ENCODE assay signal across 34 cellular contexts in genomic region chr4:170110290-170110672, GRCh38. TPM values are rescaled to one million over a fixed set of nuclear protein-coding genes. Genes with fewer than 3 reads are reported as not detected.
A peak's percentile ranks its signal among the peaks of the same experiment; 100 is the strongest.
DNase-seq lines count a peak whose midpoint lies in the region; ATAC-seq and TF ChIP-seq lines count a peak whose summit lies in the region.
"Had no signal": no experiment of that assay in that cellular context is flagged by ENCODE, and none has a peak within 500 bp of the region (broad histone marks: within the 10 kb centered on the region; RNA-seq: fewer than 3 reads in every experiment).

No MANE protein-coding gene starts in this region.

- H4K91ac ChIP-seq in H9 (ENCODE audit: insufficient read length, low read depth, low read length) = no peak overlapping the region

- no peaks in the 10 kb centered on the region for H3K36me3 ChIP-seq in smooth muscle cell (ENCODE audit: low read depth)
- H3K36me3 ChIP-seq: ascending aorta, heart left ventricle, neutrophil, right lobe of liver, stomach, tibial artery had no signal

- H3K9me3 Mint-ChIP-seq in H9 = no peaks in the 10 kb centered on the region; a peak in 1 of 5 replicates
- H3K9me3 Mint-ChIP-seq in activated naive CD4-positive, alpha-beta T cell treated with anti-CD3 and anti-CD28 coated beads for 36 hours = no peaks in the 10 kb centered on the region
- H3K9me3 Mint-ChIP-seq: activated CD4-positive, alpha-beta T cell treated with anti-CD3 and anti-CD28 coated beads, Interleukin-2, amount 10 ng/mL, durations not matched to agents 7 days and 5 days; activated naive CD8-positive, alpha-beta T cell treated with anti-CD3 and anti-CD28 coated beads, Interleukin-2, amount 10 ng/mL, durations not matched to agents 7 days and 5 days; activated T-cell treated with anti-CD3 and anti-CD28 coated beads, Interleukin-2, amount 50 U/mL, for 24 hours; CD8-positive, alpha-beta memory T cell had no signal

- no peak overlapping the region for H2BK5ac ChIP-seq in H9 (ENCODE audit: insufficient read length, low read length)

- H2BK12ac ChIP-seq in H9 (ENCODE audit: insufficient read length, low read depth, low read length) = no peak overlapping the region

- no peaks in the 10 kb centered on the region for H3F3A ChIP-seq in smooth muscle cell (ENCODE audit: low read depth)

- H3K4me1 ChIP-seq in H9 (ENCODE audit: insufficient read depth, low read length) (peaks cover 3% of the 10 kb centered on the region; the same call in 1 of the 2 replicates), smooth muscle cell (ENCODE audit: low read depth) (peaks cover 21% of the 10 kb centered on the region)
- H3K4me1 ChIP-seq: ascending aorta, heart left ventricle, right lobe of liver, stomach, tibial artery had no signal

- H3K27me3 ChIP-seq in H9 (ENCODE audit: insufficient read depth, low read length) (no peaks in the 10 kb centered on the region), smooth muscle cell (ENCODE audit: low read depth) (no peaks in the 10 kb centered on the region)
- H3K27me3 ChIP-seq: ascending aorta, right lobe of liver, stomach, tibial artery had no signal

- H3K4ac ChIP-seq in H9 (ENCODE audit: low read depth, low read length) = no peak overlapping the region

- WGBS in H9 (ENCODE audit: extremely low coverage, insufficient read length, low lambda C conversion rate) = no CpG with 5 or more reads among the region's 5 CpGs
- WGBS in smooth muscle cell (ENCODE audit: low lambda C conversion rate) = 38% methylated on average over 5 of the region's 5 CpGs

- no peak overlapping the region for H4K8ac ChIP-seq in H9 (replicated peaks; ENCODE audit: insufficient read length, low read depth, low read length)

- no peaks in the 10 kb centered on the region for H3K9me3 ChIP-seq in H9 (ENCODE audit: control insufficient read depth, low read depth, low read length)
- H3K9me3 ChIP-seq in smooth muscle cell (replicated peaks; ENCODE audit: low read depth) = no peaks in the 10 kb centered on the region
- H3K9me3 ChIP-seq: ascending aorta, heart left ventricle, neutrophil, right lobe of liver, stomach, tibial artery had no signal

- H3K56ac ChIP-seq in H9 (ENCODE audit: insufficient read length, low read depth, low read length) = no peak overlapping the region

- H2AFZ ChIP-seq in H9 (ENCODE audit: low read length) = no peak overlapping the region
- peak overlapping the region; percentile 71 for H2AFZ ChIP-seq in smooth muscle cell (ENCODE audit: low read depth)

- H2BK15ac ChIP-seq in H9 (ENCODE audit: low read depth, low read length) = no peak overlapping the region

- no peaks in the 10 kb centered on the region for H3K23me2 ChIP-seq in H9 (ENCODE audit: insufficient read length, low read depth, low read length, poor library complexity, severe bottlenecking)

- H2BK20ac ChIP-seq in H9 (ENCODE audit: low read depth, low read length, poor library complexity, severe bottlenecking) = no peak overlapping the region

- intact Hi-C loops in activated naive CD4-positive, alpha-beta T cell treated with anti-CD3 and anti-CD28 coated beads for 36 hours (cut with micrococcal nuclease) = no loop called here

- no peak for ATAC-seq in GM19395 (IDR thresholded peaks at IDR 0.05; ENCODE audit: unreplicated experiment)
- ATAC-seq: HCT116, left colon, right lobe of liver had no signal

- DNase-seq in H9 = no peak
- peak; percentile 34 for DNase-seq in iPS-NIHi7 (ENCODE audit: extremely low spot score)
- no peak for DNase-seq in smooth muscle cell (lab: John Stamatoyannopoulos, UW; ENCODE audit: unreplicated experiment)
- DNase-seq in NCI-H2107 (lab: John Stamatoyannopoulos, UW) = no peak
- DNase-seq in stimulated activated naive CD4-positive, alpha-beta T cell (lab: John Stamatoyannopoulos, UW) = no peak
- no peak for DNase-seq in activated naive CD4-positive, alpha-beta T cell treated with anti-CD3 and anti-CD28 coated beads for 36 hours
- DNase-seq: activated CD4-positive, alpha-beta T cell treated with anti-CD3 and anti-CD28 coated beads, Interleukin-2, amount 10 ng/mL, durations not matched to agents 7 days and 5 days; activated gamma-delta T cell; activated naive CD8-positive, alpha-beta T cell treated with anti-CD3 and anti-CD28 coated beads, Interleukin-2, amount 10 ng/mL, durations not matched to agents 7 days and 5 days; activated T-cell treated with anti-CD3 and anti-CD28 coated beads, Interleukin-2, amount 50 U/mL, for 24 hours; CD8-positive, alpha-beta memory T cell; central memory CD4-positive, alpha-beta T cell; DMS153; heart left ventricle; Kasumi-1; left colon; NCI-H1417 treated with DMSO at 0.1 percent for 48 hours; NCI-H2081 treated with DMSO at 0.1 percent for 48 hours; NCI-H345; NCI-H774; right lobe of liver; SIG-M5; stimulated activated CD4-positive, alpha-beta T cell treated with anti-CD3 and anti-CD28 coated beads, Interleukin-12 subunit alpha, Interleukin-12 subunit beta, amount 100 ng/mL, for 4 hours; stimulated activated CD4-positive, alpha-beta T cell treated with anti-CD3 and anti-CD28 coated beads, Interleukin-2, amount 100 ng/mL, for 48 hours; stomach; SW 1271; tibial artery had no signal

- no peak overlapping the region for H3K4me2 ChIP-seq in H9 (ENCODE audit: insufficient read depth, insufficient read length, low read length)
- H3K4me2 ChIP-seq in smooth muscle cell = peak overlapping the region; percentile 75

- H3K4me1 Mint-ChIP-seq in H9 = peaks cover 42 to 47% of the 10 kb centered on the region in 2 experiments
- H3K4me1 Mint-ChIP-seq in activated naive CD4-positive, alpha-beta T cell treated with anti-CD3 and anti-CD28 coated beads for 36 hours (ENCODE audit: low read depth) = no peaks in the 10 kb centered on the region
- H3K4me1 Mint-ChIP-seq: activated CD4-positive, alpha-beta T cell treated with anti-CD3 and anti-CD28 coated beads, Interleukin-2, amount 10 ng/mL, durations not matched to agents 7 days and 5 days; activated naive CD8-positive, alpha-beta T cell treated with anti-CD3 and anti-CD28 coated beads, Interleukin-2, amount 10 ng/mL, durations not matched to agents 7 days and 5 days; CD8-positive, alpha-beta memory T cell had no signal

- H3K27ac ChIP-seq in H9 (ENCODE audit: insufficient read length, low read depth, low read length) = no peak overlapping the region
- H3K27ac ChIP-seq in cingulate gyrus (ENCODE audit: low read depth, low read length) = peak overlapping the region; percentile 66
- H3K27ac ChIP-seq in smooth muscle cell (ENCODE audit: low read depth) = peak overlapping the region; percentile 58
- H3K27ac ChIP-seq: ascending aorta, neutrophil, right lobe of liver, stomach, tibial artery, VCaP had no signal

- H3K79me2 ChIP-seq in H9 (ENCODE audit: insufficient read depth, low read length) = no peaks in the 10 kb centered on the region
- no peaks in the 10 kb centered on the region for H3K79me2 ChIP-seq in smooth muscle cell (ENCODE audit: low read depth)

- TF ChIP-seq CTCF in H9 (conservative IDR thresholded peaks at IDR 0.05) (no peak), smooth muscle cell (IDR thresholded peaks at IDR 0.05; ENCODE audit: borderline replicate concordance, insufficient read depth, poor library complexity, severe bottlenecking) (no peak)

- H3K23ac ChIP-seq in H9 (ENCODE audit: insufficient read length, low read depth, low read length) = no peak overlapping the region

- no peak overlapping the region for H2BK120ac ChIP-seq in H9 (ENCODE audit: low read depth, low read length, poor library complexity, severe bottlenecking)

- H3K14ac ChIP-seq in H9 (ENCODE audit: insufficient read depth, low read length) = no peak overlapping the region

- no peak overlapping the region for H3K4me3 ChIP-seq in smooth muscle cell
- H3K4me3 ChIP-seq: ascending aorta, heart left ventricle, right lobe of liver, stomach, tibial artery had no signal

- no peak overlapping the region for H4K5ac ChIP-seq in H9 (ENCODE audit: insufficient read length, low read depth, low read length)

- CTCF ChIA-PET in activated naive CD4-positive, alpha-beta T cell treated with anti-CD3 and anti-CD28 coated beads for 36 hours (lab: Charles Lee) = no interaction called here

- no peaks in the 10 kb centered on the region for H3K79me1 ChIP-seq in H9 (ENCODE audit: insufficient read depth, low read depth, low read length, poor library complexity, severe bottlenecking)

- H3T11ph ChIP-seq in H9 (ENCODE audit: low read length) = no peak overlapping the region

- H2AK5ac ChIP-seq in H9 (ENCODE audit: insufficient read length, low read length) = no peak overlapping the region

- H4K20me1 ChIP-seq in H9 (ENCODE audit: control insufficient read depth, insufficient read depth, insufficient read length) (no peaks in the 10 kb centered on the region), smooth muscle cell (ENCODE audit: low read depth) (no peaks in the 10 kb centered on the region)

- peak overlapping the region in 1 of 2 experiments; percentile 27; a peak in 2 of 5 replicates for H3K4me3 Mint-ChIP-seq in H9
- no peak overlapping the region for H3K4me3 Mint-ChIP-seq in activated naive CD4-positive, alpha-beta T cell treated with anti-CD3 and anti-CD28 coated beads for 36 hours
- H3K4me3 Mint-ChIP-seq: activated CD4-positive, alpha-beta T cell treated with anti-CD3 and anti-CD28 coated beads, Interleukin-2, amount 10 ng/mL, durations not matched to agents 7 days and 5 days; activated naive CD8-positive, alpha-beta T cell treated with anti-CD3 and anti-CD28 coated beads, Interleukin-2, amount 10 ng/mL, durations not matched to agents 7 days and 5 days; activated T-cell treated with anti-CD3 and anti-CD28 coated beads, Interleukin-2, amount 50 U/mL, for 24 hours; CD8-positive, alpha-beta memory T cell had no signal

- H3K9ac ChIP-seq in H9 (ENCODE audit: extremely low read depth, insufficient read length, low read length) (no peak overlapping the region), smooth muscle cell (ENCODE audit: low read depth) (peak overlapping the region; percentile 17)

- H3K27ac Mint-ChIP-seq in H9 = peak overlapping the region; percentile 89 to 93 (median 89)
- no peak overlapping the region for H3K27ac Mint-ChIP-seq in activated naive CD4-positive, alpha-beta T cell treated with anti-CD3 and anti-CD28 coated beads for 36 hours
- H3K27ac Mint-ChIP-seq: activated CD4-positive, alpha-beta T cell treated with anti-CD3 and anti-CD28 coated beads, Interleukin-2, amount 10 ng/mL, durations not matched to agents 7 days and 5 days; activated naive CD8-positive, alpha-beta T cell treated with anti-CD3 and anti-CD28 coated beads, Interleukin-2, amount 10 ng/mL, durations not matched to agents 7 days and 5 days; activated T-cell treated with anti-CD3 and anti-CD28 coated beads, Interleukin-2, amount 50 U/mL, for 24 hours; CD8-positive, alpha-beta memory T cell; progenitor cell of endocrine pancreas had no signal

- H3K18ac ChIP-seq in H9 (ENCODE audit: insufficient read length, low read depth, low read length) = no peak overlapping the region

- no peaks in the 10 kb centered on the region for H3K36me3 Mint-ChIP-seq in H9 (ENCODE audit: insufficient read depth in 1 of 3, low read depth in 3 of 3)
- no peaks in the 10 kb centered on the region for H3K36me3 Mint-ChIP-seq in activated naive CD4-positive, alpha-beta T cell treated with anti-CD3 and anti-CD28 coated beads for 36 hours (ENCODE audit: low read depth)
- H3K36me3 Mint-ChIP-seq: activated naive CD8-positive, alpha-beta T cell treated with anti-CD3 and anti-CD28 coated beads, Interleukin-2, amount 10 ng/mL, durations not matched to agents 7 days and 5 days; CD8-positive, alpha-beta memory T cell had no signal

- H3K27me3 Mint-ChIP-seq in H9 (ENCODE audit: low read depth) = no peaks in the 10 kb centered on the region
- H3K27me3 Mint-ChIP-seq in activated naive CD4-positive, alpha-beta T cell treated with anti-CD3 and anti-CD28 coated beads for 36 hours (ENCODE audit: low read depth) = peaks cover 6% of the 10 kb centered on the region
- H3K27me3 Mint-ChIP-seq: activated naive CD8-positive, alpha-beta T cell treated with anti-CD3 and anti-CD28 coated beads, Interleukin-2, amount 10 ng/mL, durations not matched to agents 7 days and 5 days had no signal

RNA-seq across cellular contexts. Expression of gene AADAT, which starts 20.5 kb away (rescaled TPM):
- 14.1 and 14.6 TPM in 2 replicates for total RNA-seq in H9 (2021)
- 13.4 and 16.4 TPM in 2 replicates for total RNA-seq in smooth muscle cell
- polyA plus RNA-seq in smooth muscle cell = 17.0 and 18.8 TPM in 2 replicates
- total RNA-seq in activated naive CD4-positive, alpha-beta T cell treated with anti-CD3 and anti-CD28 coated beads for 36 hours = not detected
- total RNA-seq: activated CD4-positive, alpha-beta T cell treated with anti-CD3 and anti-CD28 coated beads, Interleukin-2, amount 10 ng/mL, durations not matched to agents 7 days and 5 days; activated naive CD8-positive, alpha-beta T cell treated with anti-CD3 and anti-CD28 coated beads, Interleukin-2, amount 10 ng/mL, durations not matched to agents 7 days and 5 days; CD8-positive, alpha-beta memory T cell had no signal
- polyA plus RNA-seq: CD8-positive, alpha-beta memory T cell had no signal

Comparison
In these comparisons a context has a peak if more than half of its experiments do, and no peak if none do; other contexts are left out.
1. RNA of gene AADAT, which starts 20.5 kb away (total RNA-seq): 14.1 to 14.6 TPM in H9 and 13.4 to 16.4 TPM in smooth muscle cell; not detected in activated naive CD4-positive, alpha-beta T cell treated with anti-CD3 and anti-CD28 coated beads for 36 hours; every median in the first group is over 10 times any median in the second.